11 cellular contexts compared by ENCODE assay signal in genomic region chr21:41951876-41952567, GRCh38. TPM values are rescaled to one million over a fixed set of nuclear protein-coding genes. Genes with fewer than 3 reads are reported as not detected.
DNase-seq lines count a peak whose midpoint lies in the region; ATAC-seq lines count a peak whose summit lies in the region.
"Had no signal": no experiment of that assay in that cellular context is flagged by ENCODE, and none has a peak within 500 bp of the region (broad histone marks: within the 10 kb centered on the region; RNA-seq: fewer than 3 reads in every experiment).

No MANE protein-coding gene starts in this region.

- no peak overlapping the region for H3K27ac Mint-ChIP-seq in activated CD4-positive, alpha-beta T cell treated with anti-CD3 and anti-CD28 coated beads, Interleukin-2, amount 10 ng/mL, durations not matched to agents 24 days and 14 days
- H3K27ac Mint-ChIP-seq in activated naive CD8-positive, alpha-beta T cell treated with anti-CD3 and anti-CD28 coated beads for 36 hours, result no peak overlapping the region
- no peak overlapping the region for H3K27ac Mint-ChIP-seq in immature natural killer cell
- H3K27ac Mint-ChIP-seq: activated CD4-positive, alpha-beta memory T cell treated with anti-CD3 and anti-CD28 coated beads for 36 hours had no signal

- ATAC-seq in GM21381 (IDR thresholded peaks at IDR 0.05; ENCODE audit: unreplicated experiment), result no peak
- no peak for ATAC-seq in activated CD4-positive, CD25-positive, alpha-beta regulatory T cell treated with anti-CD3 and anti-CD28 coated beads, Interleukin-2, amount 50 U/mL, for 24 hours

- peak overlapping the region; percentile 68 to 89 (median 86) for H3K9ac ChIP-seq in subcutaneous abdominal adipose tissue (ENCODE audit: low read length in 5 of 5)

- H3K9me3 Mint-ChIP-seq in activated CD4-positive, alpha-beta T cell treated with anti-CD3 and anti-CD28 coated beads, Interleukin-2, amount 10 ng/mL, durations not matched to agents 24 days and 14 days, result no peaks in the 10 kb centered on the region
- no peaks in the 10 kb centered on the region for H3K9me3 Mint-ChIP-seq in activated naive CD8-positive, alpha-beta T cell treated with anti-CD3 and anti-CD28 coated beads for 36 hours
- peaks cover 0 to 1% (median 0%) of the 10 kb centered on the region in 6 donors for H3K9me3 Mint-ChIP-seq in immature natural killer cell
- H3K9me3 Mint-ChIP-seq: activated CD4-positive, alpha-beta memory T cell treated with anti-CD3 and anti-CD28 coated beads for 36 hours had no signal

- H3K4me1 ChIP-seq in subcutaneous abdominal adipose tissue (ENCODE audit: control insufficient read depth in 5 of 5, insufficient read depth in 5 of 5, low read length in 5 of 5), result peaks cover 16 to 75% (median 65%) of the 10 kb centered on the region in 5 donors

- peak overlapping the region; percentile 61 for H3K4me3 Mint-ChIP-seq in activated CD4-positive, alpha-beta T cell treated with anti-CD3 and anti-CD28 coated beads, Interleukin-2, amount 10 ng/mL, durations not matched to agents 24 days and 14 days
- peak overlapping the region; percentile 35 for H3K4me3 Mint-ChIP-seq in activated naive CD8-positive, alpha-beta T cell treated with anti-CD3 and anti-CD28 coated beads for 36 hours
- H3K4me3 Mint-ChIP-seq in immature natural killer cell, result peak overlapping the region; percentile 65 to 77 (median 70)

- peaks cover 20% of the 10 kb centered on the region for H3K27me3 Mint-ChIP-seq in activated CD4-positive, alpha-beta T cell treated with anti-CD3 and anti-CD28 coated beads, Interleukin-2, amount 10 ng/mL, durations not matched to agents 24 days and 14 days
- H3K27me3 Mint-ChIP-seq in activated naive CD8-positive, alpha-beta T cell treated with anti-CD3 and anti-CD28 coated beads for 36 hours, result peaks cover 4% of the 10 kb centered on the region
- peaks cover 4 to 11% (median 5%) of the 10 kb centered on the region in 3 donors for H3K27me3 Mint-ChIP-seq in immature natural killer cell (ENCODE audit: low read depth in 3 of 3)

- intact Hi-C loops in activated CD4-positive, alpha-beta T cell treated with anti-CD3 and anti-CD28 coated beads, Interleukin-2, amount 10 ng/mL, durations not matched to agents 24 days and 14 days (cut with micrococcal nuclease), result no loop called here

- no peak for DNase-seq in activated CD4-positive, alpha-beta T cell treated with anti-CD3 and anti-CD28 coated beads, Interleukin-2, amount 10 ng/mL, durations not matched to agents 24 days and 14 days
- no peak for DNase-seq in activated CD4-positive, alpha-beta T cell treated with anti-CD3 and anti-CD28 coated beads, Interleukin-2, amount 50 U/mL, for 4 hours
- no peak for DNase-seq in activated naive CD8-positive, alpha-beta T cell treated with anti-CD3 and anti-CD28 coated beads for 36 hours
- no peak for DNase-seq in immature natural killer cell
- no peak for DNase-seq in NCI-H2029 (lab: John Stamatoyannopoulos, UW)
- DNase-seq: activated CD4-positive, alpha-beta memory T cell treated with anti-CD3 and anti-CD28 coated beads for 36 hours; BE2C; NCI-H524 treated with DMSO at 0.1 percent for 48 hours had no signal

- peak overlapping the region; percentile 78 to 94 (median 87) for H3K4me3 ChIP-seq in subcutaneous abdominal adipose tissue (ENCODE audit: low read depth in 1 of 5, low read length in 5 of 5)

- peak overlapping the region; percentile 83 for H3K27ac ChIP-seq in subcutaneous abdominal adipose tissue (ENCODE audit: low read depth, low read length)

- peaks cover 0 to 5% (median 4%) of the 10 kb centered on the region in 5 donors for H3K36me3 ChIP-seq in subcutaneous abdominal adipose tissue (ENCODE audit: control insufficient read depth in 5 of 5, insufficient read depth in 5 of 5, low read length in 5 of 5)
- H3K36me3 ChIP-seq: BE2C had no signal

- H3K27me3 ChIP-seq in subcutaneous abdominal adipose tissue (ENCODE audit: control insufficient read depth in 5 of 5, insufficient read depth in 4 of 5, low read length in 5 of 5), result no peaks in the 10 kb centered on the region
- H3K27me3 ChIP-seq: BE2C had no signal

- peaks cover 11% of the 10 kb centered on the region for H3K4me1 Mint-ChIP-seq in activated CD4-positive, alpha-beta T cell treated with anti-CD3 and anti-CD28 coated beads, Interleukin-2, amount 10 ng/mL, durations not matched to agents 24 days and 14 days
- peaks cover 7% of the 10 kb centered on the region for H3K4me1 Mint-ChIP-seq in activated naive CD8-positive, alpha-beta T cell treated with anti-CD3 and anti-CD28 coated beads for 36 hours
- peaks cover 15 to 16% of the 10 kb centered on the region in 2 donors for H3K4me1 Mint-ChIP-seq in immature natural killer cell

- H3K36me3 Mint-ChIP-seq in activated CD4-positive, alpha-beta T cell treated with anti-CD3 and anti-CD28 coated beads, Interleukin-2, amount 10 ng/mL, durations not matched to agents 24 days and 14 days (ENCODE audit: low read depth), result no peaks in the 10 kb centered on the region
- H3K36me3 Mint-ChIP-seq in activated naive CD8-positive, alpha-beta T cell treated with anti-CD3 and anti-CD28 coated beads for 36 hours, result peaks cover 4% of the 10 kb centered on the region
- H3K36me3 Mint-ChIP-seq in immature natural killer cell, result peaks cover 0 to 4% (median 0%) of the 10 kb centered on the region in 3 donors
- H3K36me3 Mint-ChIP-seq: activated CD4-positive, alpha-beta memory T cell treated with anti-CD3 and anti-CD28 coated beads for 36 hours had no signal

- no peaks in the 10 kb centered on the region for H3K9me3 ChIP-seq in subcutaneous abdominal adipose tissue (ENCODE audit: control insufficient read depth in 5 of 5, low read length in 5 of 5)
- H3K9me3 ChIP-seq: BE2C had no signal

RNA-seq across cellular contexts. Expression of gene C2CD2, which starts 1.8 kb away (rescaled TPM):
- 9.3 and 10.6 TPM in 2 replicates for total RNA-seq in activated CD4-positive, alpha-beta T cell treated with anti-CD3 and anti-CD28 coated beads, Interleukin-2, amount 10 ng/mL, durations not matched to agents 24 days and 14 days
- total RNA-seq in activated naive CD8-positive, alpha-beta T cell treated with anti-CD3 and anti-CD28 coated beads for 36 hours, result 1 to 10 TPM; 6.3 to 7.6 TPM
- 1 to 10 TPM in 2 of 3 donors, not detected in 1; 2.1 TPM for polyA plus RNA-seq in immature natural killer cell

RNA-seq across cellular contexts. Expression of gene ZBTB21, which starts 58.1 kb away (rescaled TPM):
- total RNA-seq in activated CD4-positive, alpha-beta T cell treated with anti-CD3 and anti-CD28 coated beads, Interleukin-2, amount 10 ng/mL, durations not matched to agents 24 days and 14 days, result 35.3 and 38.1 TPM in 2 replicates
- 10 to 100 TPM; 29.6 to 29.7 TPM for total RNA-seq in activated naive CD8-positive, alpha-beta T cell treated with anti-CD3 and anti-CD28 coated beads for 36 hours
- polyA plus RNA-seq in immature natural killer cell, result 1 to 10 TPM; 1.3 to 4.1 (median 2.2) TPM
